ENCODE assay signal across 1 cellular context in genomic region chr6:73513496-73513854, GRCh38.
A peak's percentile ranks its signal among the peaks of the same experiment; 100 is the strongest.
TF ChIP-seq lines count a peak whose summit lies in the region.

No MANE protein-coding gene starts in this region.

TF ChIP-seq in K562, 482 proteins besides CTCF, POLR2A, EP300 and RAD21:
- TF ChIP-seq KLF13 (tag; IDR thresholded peaks at IDR 0.05; ENCODE audit: borderline replicate concordance, low read depth): no peak
- TF ChIP-seq ATF3 (IDR thresholded peaks at IDR 0.05): no peak
- TF ChIP-seq ATF3 (CRISPR knock-in tag; conservative IDR thresholded peaks at IDR 0.05): 0 out of 2 replicates have a peak, but pooled peaks have one; percentile 20
- no peak for TF ChIP-seq TOE1 (IDR thresholded peaks at IDR 0.05; ENCODE audit: borderline replicate concordance)
- TF ChIP-seq TOE1 (CRISPR knock-in tag; IDR thresholded peaks at IDR 0.05; ENCODE audit: borderline replicate concordance, low read depth): no peak
- TF ChIP-seq ZNF3 (CRISPR knock-in tag; IDR thresholded peaks at IDR 0.05): no peak
- no peak for TF ChIP-seq GABPA (tag; conservative IDR thresholded peaks at IDR 0.05; ENCODE audit: low read depth)
- TF ChIP-seq ZNF408 (CRISPR knock-in tag; IDR thresholded peaks at IDR 0.05; ENCODE audit: low read depth): no peak
- TF ChIP-seq POLR2H (tag; IDR thresholded peaks at IDR 0.05; ENCODE audit: low read depth): peak; percentile 45
